In the genomic region with DNA sequence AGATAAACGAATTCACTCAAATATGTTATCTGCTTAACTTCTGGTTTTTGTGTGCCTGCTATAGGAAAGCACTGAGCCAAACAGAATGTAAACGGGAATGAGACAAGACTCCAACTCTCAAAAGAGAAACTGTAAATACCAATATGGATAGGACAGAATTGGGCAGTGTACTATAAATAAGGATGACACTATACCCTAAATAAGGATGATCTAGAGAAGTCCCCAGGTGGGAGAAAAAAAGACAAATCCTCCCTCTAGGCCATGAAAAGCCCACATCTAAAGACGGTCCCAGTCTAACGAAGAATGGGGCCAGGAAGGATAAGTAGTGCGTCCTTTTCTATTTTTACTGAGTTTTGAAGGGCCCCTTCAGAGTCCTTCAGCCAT, we compare ENCODE assay signal across 11 cellular contexts. TPM values are rescaled to one million over a fixed set of nuclear protein-coding genes. Genes with fewer than 3 reads are reported as not detected.
DNase-seq lines count a peak whose midpoint lies in the region; ATAC-seq, FAIRE-seq and TF ChIP-seq lines count a peak whose summit lies in the region.
"Had no signal": no experiment of that assay in that cellular context is flagged by ENCODE, and none has a peak within 500 bp of the region (broad histone marks: within the 10 kb centered on the region; RNA-seq: fewer than 3 reads in every experiment).

No MANE protein-coding gene starts in this region.

- no peak for TF ChIP-seq EP300 in K562 (IDR thresholded peaks at IDR 0.05; ENCODE audit: low read length)

- no peak for TF ChIP-seq POLR2A in K562 (conservative IDR thresholded peaks at IDR 0.05)

- peaks cover 36% of the 10 kb centered on the region for H3K79me2 ChIP-seq in K562 (ENCODE audit: control insufficient read depth, insufficient read depth, low read length)

- no peak for ATAC-seq in CD4-positive, alpha-beta T cell (ENCODE audit: poor library complexity)
- ATAC-seq in K562 (peak; percentile 1; the same call in 1 of the 3 replicates), HG03159 (IDR thresholded peaks at IDR 0.05; ENCODE audit: unreplicated experiment) (no peak), GM21381 (IDR thresholded peaks at IDR 0.05; ENCODE audit: unreplicated experiment) (no peak), esophagus mucosa (no peak)

- TF ChIP-seq RAD21 in K562 (CRISPR knock-in tag; conservative IDR thresholded peaks at IDR 0.05 in 1 of 2, IDR thresholded peaks at IDR 0.05 in 1 of 2): no peak

- H3K27me3 Mint-ChIP-seq in CD4-positive, alpha-beta T cell: no peaks in the 10 kb centered on the region
- H3K27me3 Mint-ChIP-seq in IgD-negative memory B cell: no peaks in the 10 kb centered on the region

- peak overlapping the region; percentile 99 for H3K4me3 Mint-ChIP-seq in CD4-positive, alpha-beta T cell
- H3K4me3 Mint-ChIP-seq in IgD-negative memory B cell: peak overlapping the region; percentile 96 to 99 (median 98)

- WGBS in K562 (ENCODE audit: insufficient coverage, low coverage, missing lambda C conversion rate): 12% methylated on average over 5 of the region's 5 CpGs

- H3K4me3 ChIP-seq in K562 (peak overlapping the region; percentile 82; the same call in 1 of the 2 replicates), neutrophil (ENCODE audit: low read depth in 1 of 2, low read length in 1 of 2) (no peak overlapping the region)

- intact Hi-C loops in CD4-positive, alpha-beta T cell (cut with DNase I, micrococcal nuclease): no loop called here
- intact Hi-C loops in K562 (cut with micrococcal nuclease): no loop called here

- H3K9me3 Mint-ChIP-seq in CD4-positive, alpha-beta T cell: no peaks in the 10 kb centered on the region
- H3K9me3 Mint-ChIP-seq in IgD-negative memory B cell: no peaks in the 10 kb centered on the region

- H3K36me3 ChIP-seq in K562 (ENCODE audit: control insufficient read depth, insufficient read depth, low read length) (peaks cover 32% of the 10 kb centered on the region; the same call in 2 of the 3 replicates), neutrophil (no peaks in the 10 kb centered on the region)

- in situ Hi-C loops in K562 (cut with MboI): no loop called here

- no peak for DNase-seq in CD4-positive, alpha-beta T cell
- DNase-seq in K562 (ENCODE audit: extremely low read depth in 1 of 4, low spot score in 3 of 4): no peak
- no peak for DNase-seq in NCI-H2081 (lab: John Stamatoyannopoulos, UW)
- DNase-seq: KBM-7, NCI-H526 had no signal

- peak overlapping the region; percentile 98 for H3K27ac Mint-ChIP-seq in CD4-positive, alpha-beta T cell
- H3K27ac Mint-ChIP-seq in IgD-negative memory B cell: peak overlapping the region in 2 of 3 donors; percentile 85 to 96

- CTCF ChIA-PET in CD4-positive, alpha-beta T cell (lab: Charles Lee): interaction anchor here (4.2 kb wide), 1 partner anchor 44 kb away, joined by 45 read pairs; no protein-coding TSS in a partner anchor
- CTCF ChIA-PET in K562 (lab: Yijun Ruan, JAX; ENCODE audit: low intra/inter-chr PET ratio): no interaction called here

- peak overlapping the region; percentile 97 for H3K4me2 ChIP-seq in K562 (ENCODE audit: insufficient read depth, low read length)

- peak overlapping the region; percentile 93 to 94; a peak in 3 of 4 replicates for H3K9ac ChIP-seq in K562 (ENCODE audit: insufficient read depth in 1 of 2, low read depth in 2 of 2, low read length in 2 of 2)

- TF ChIP-seq CTCF in CD4-positive, alpha-beta T cell (IDR thresholded peaks at IDR 0.05): no peak
- TF ChIP-seq CTCF in K562 (IDR thresholded peaks at IDR 0.05 in 2 of 3, conservative IDR thresholded peaks at IDR 0.05 in 1 of 3; ENCODE audit: insufficient read depth in 2 of 3, low read depth in 1 of 3, low read length in 3 of 3) (no peak), neutrophil (IDR thresholded peaks at IDR 0.05) (no peak)

- no peaks in the 10 kb centered on the region for H3K27me3 ChIP-seq in CD4-positive, alpha-beta T cell (ENCODE audit: control insufficient read depth, insufficient read depth, low read length)
- H3K27me3 ChIP-seq in K562 (ENCODE audit: control insufficient read depth in 2 of 2, insufficient read depth in 2 of 2, low read length in 2 of 2) (no peaks in the 10 kb centered on the region), neutrophil (no peaks in the 10 kb centered on the region)

- H3K27ac ChIP-seq in CD4-positive, alpha-beta T cell (ENCODE audit: low read depth, low read length): peak overlapping the region; percentile 94
- H3K27ac ChIP-seq in K562 (ENCODE audit: extremely low read depth, low read depth, low read length) (peak overlapping the region; percentile 98), neutrophil (peak overlapping the region; percentile 2)

- BruUV-seq in K562 (replicated peaks; lab: Mats Ljungman, UMichigan): no TSS peak

- peaks cover 25% of the 10 kb centered on the region for H3K4me1 Mint-ChIP-seq in CD4-positive, alpha-beta T cell (ENCODE audit: low read depth)
- H3K4me1 Mint-ChIP-seq in IgD-negative memory B cell: peaks cover 8 to 15% (median 11%) of the 10 kb centered on the region in 3 donors

- H2AFZ ChIP-seq in K562 (ENCODE audit: low read depth, low read length): peak overlapping the region; percentile 40; the same call in 1 of the 2 replicates

- no peaks in the 10 kb centered on the region for H3K9me1 ChIP-seq in K562 (ENCODE audit: control insufficient read depth, insufficient read depth, low read length)

- POLR2A ChIA-PET in CD4-positive, alpha-beta T cell (lab: Charles Lee): interaction anchor here (3.4 kb wide), 1 partner anchor 11 kb away, joined by 78 read pairs; a partner anchor contains a TSS
- POLR2A ChIA-PET in K562 (lab: Yijun Ruan, JAX): interaction anchor here (1.0 to 2.0 kb wide), 4 partner anchors 9 to 12 kb away, joined by 4 to 7 read pairs (median 4); a partner anchor contains a TSS

- H3K9me3 ChIP-seq in CD4-positive, alpha-beta T cell (ENCODE audit: control insufficient read depth, low read length): no peaks in the 10 kb centered on the region
- H3K9me3 ChIP-seq in K562 (replicated peaks; ENCODE audit: control insufficient read depth, insufficient read depth, low read depth, low read length): no peaks in the 10 kb centered on the region
- no peaks in the 10 kb centered on the region for H3K9me3 ChIP-seq in neutrophil

- no peaks in the 10 kb centered on the region for H4K20me1 ChIP-seq in K562 (replicated peaks; ENCODE audit: control insufficient read depth, insufficient read depth, low read length)

- no peak for FAIRE-seq in K562 (lab: Jason Lieb, UNC)
- FAIRE-seq: bronchial epithelial cell had no signal

- H3K4me1 ChIP-seq in K562 (replicated peaks in 1 of 2; ENCODE audit: control insufficient read depth in 2 of 2, insufficient read depth in 2 of 2, low read length in 2 of 2) (peaks cover 24 to 29% of the 10 kb centered on the region in 2 experiments), neutrophil (ENCODE audit: control insufficient read depth in 1 of 2, insufficient read depth in 1 of 2, low read depth in 1 of 2, low read length in 1 of 2) (peaks cover 14 to 20% of the 10 kb centered on the region in 2 experiments)

- H3K36me3 Mint-ChIP-seq in CD4-positive, alpha-beta T cell (ENCODE audit: low read depth): peaks cover 24% of the 10 kb centered on the region
- H3K36me3 Mint-ChIP-seq in IgD-negative memory B cell: peaks cover 5% of the 10 kb centered on the region

RNA-seq across cellular contexts. Expression of a gene that starts 1.5 kb away (rescaled TPM):
- total RNA-seq in CD4-positive, alpha-beta T cell: 10 to 100 TPM; 23.7 to 25.5 TPM
- polyA plus RNA-seq in IgD-negative memory B cell (5.5 TPM), K562 (2011; rRNA removed) (13.3 and 18.6 TPM in 2 replicates), K562 (2014; fragmentation: Illumina TruSeq; extraction: Trizol) (4.8 and 6.4 TPM in 2 replicates), K562 (2014; fragmentation: Nextera tagmentation; extraction: Ambion mirVana) (1 to 10 TPM; 2.2 to 3.0 TPM), K562 (2014; rRNA removed) (6.1 and 7.1 TPM in 2 replicates)
- 14.5 and 20.9 TPM in 2 replicates for total RNA-seq in K562 (2011; cell fraction: chromatin; rRNA removed; ENCODE audit: low replicate concordance)
- total RNA-seq in K562 (2011; cell fraction: nucleolus; rRNA removed): 7.0 and 7.1 TPM in 2 replicates
- total RNA-seq in K562 (2011; cell fraction: nucleoplasm; rRNA removed): 9.7 and 13.7 TPM in 2 replicates
- total RNA-seq in K562 (2014; rRNA removed) (4.8 and 6.9 TPM in 2 replicates), K562 (2014; rRNA removed; fragmentation: Illumina TruSeq; extraction: Trizol) (8.0 and 9.6 TPM in 2 replicates), K562 (2015; rRNA removed; fragmentation: Illumina TruSeq; extraction: Trizol) (6.1 and 7.1 TPM in 2 replicates), K562 (2021) (5.9 and 6.6 TPM in 2 replicates), esophagus mucosa (10.6 TPM)
- polyA plus RNA-seq in K562 (2011; cell fraction: cytosol; rRNA removed): 8.6 and 14.1 TPM in 2 replicates
- polyA plus RNA-seq in K562 (2011; cell fraction: nucleus; rRNA removed): 7.7 and 11.0 TPM in 2 replicates
- polyA plus RNA-seq in K562 (2012): 3.6 and 4.9 TPM in 2 replicates
- 18.4 and 21.3 TPM in 2 replicates for polyA minus RNA-seq in K562 (2011; rRNA and poly(A)+ RNA removed)
- polyA minus RNA-seq in K562 (2011; cell fraction: cytosol; rRNA and poly(A)+ RNA removed): 5.6 and 9.4 TPM in 2 replicates
- 3.0 and 3.9 TPM in 2 replicates for polyA minus RNA-seq in K562 (2011; cell fraction: nucleus; rRNA and poly(A)+ RNA removed)

RNA-seq across cellular contexts. Expression of a gene that starts 8.9 kb away (rescaled TPM):
- 1 to 10 TPM; 2.8 to 2.9 TPM for total RNA-seq in CD4-positive, alpha-beta T cell
- 1.5 TPM for polyA plus RNA-seq in IgD-negative memory B cell
- total RNA-seq in K562 (2011; cell fraction: chromatin; rRNA removed; ENCODE audit: low replicate concordance): 5.0 and 6.7 TPM in 2 replicates
- 4.3 and 5.0 TPM in 2 replicates for total RNA-seq in K562 (2011; cell fraction: nucleolus; rRNA removed)
- total RNA-seq in K562 (2011; cell fraction: nucleoplasm; rRNA removed): 8.1 and 12.4 TPM in 2 replicates
- total RNA-seq in K562 (2014; rRNA removed): 12.1 and 14.1 TPM in 2 replicates
- 18.9 and 21.8 TPM in 2 replicates for total RNA-seq in K562 (2014; rRNA removed; fragmentation: Illumina TruSeq; extraction: Trizol)
- 15.1 and 16.5 TPM in 2 replicates for total RNA-seq in K562 (2015; rRNA removed; fragmentation: Illumina TruSeq; extraction: Trizol)
- total RNA-seq in K562 (2021): 19.4 and 20.5 TPM in 2 replicates
- polyA plus RNA-seq in K562 (2011; rRNA removed): 39.1 and 49.6 TPM in 2 replicates
- 21.1 and 34.7 TPM in 2 replicates for polyA plus RNA-seq in K562 (2011; cell fraction: cytosol; rRNA removed)
- 11.4 and 19.4 TPM in 2 replicates for polyA plus RNA-seq in K562 (2011; cell fraction: nucleus; rRNA removed)
- polyA plus RNA-seq in K562 (2012): 13.2 and 18.5 TPM in 2 replicates
- polyA plus RNA-seq in K562 (2014; fragmentation: Illumina TruSeq; extraction: Trizol): 37.1 and 40.4 TPM in 2 replicates
- polyA plus RNA-seq in K562 (2014; fragmentation: Nextera tagmentation; extraction: Ambion mirVana): 10 to 100 TPM; 70.0 to 91.0 TPM
- 22.0 and 23.8 TPM in 2 replicates for polyA plus RNA-seq in K562 (2014; rRNA removed)
- polyA minus RNA-seq in K562 (2011; rRNA and poly(A)+ RNA removed): 18.7 TPM in 2 replicates
- 6.0 and 7.9 TPM in 2 replicates for polyA minus RNA-seq in K562 (2011; cell fraction: cytosol; rRNA and poly(A)+ RNA removed)
- 2.3 and 5.1 TPM in 2 replicates for polyA minus RNA-seq in K562 (2011; cell fraction: nucleus; rRNA and poly(A)+ RNA removed)
- 0.80 TPM for total RNA-seq in esophagus mucosa

RNA-seq across cellular contexts. Expression of a gene that starts 9.7 kb away (rescaled TPM):
- 100 to 1,000 TPM; 401 to 404 TPM for total RNA-seq in CD4-positive, alpha-beta T cell
- 86.2 TPM for polyA plus RNA-seq in IgD-negative memory B cell
- 163 and 207 TPM in 2 replicates for total RNA-seq in K562 (2011; cell fraction: chromatin; rRNA removed; ENCODE audit: low replicate concordance)
- total RNA-seq in K562 (2011; cell fraction: nucleolus; rRNA removed): 124 and 125 TPM in 2 replicates
- 200 and 254 TPM in 2 replicates for total RNA-seq in K562 (2011; cell fraction: nucleoplasm; rRNA removed)
- 89.9 and 103 TPM in 2 replicates for total RNA-seq in K562 (2014; rRNA removed)
- 130 and 143 TPM in 2 replicates for total RNA-seq in K562 (2014; rRNA removed; fragmentation: Illumina TruSeq; extraction: Trizol)
- total RNA-seq in K562 (2015; rRNA removed; fragmentation: Illumina TruSeq; extraction: Trizol): 108 and 113 TPM in 2 replicates
- total RNA-seq in K562 (2021): 124 and 133 TPM in 2 replicates
- 189 and 227 TPM in 2 replicates for polyA plus RNA-seq in K562 (2011; rRNA removed)
- polyA plus RNA-seq in K562 (2011; cell fraction: cytosol; rRNA removed): 79.0 and 159 TPM in 2 replicates
- 404 and 579 TPM in 2 replicates for polyA plus RNA-seq in K562 (2011; cell fraction: nucleus; rRNA removed)
- 87.3 and 116 TPM in 2 replicates for polyA plus RNA-seq in K562 (2012)
- polyA plus RNA-seq in K562 (2014; fragmentation: Illumina TruSeq; extraction: Trizol): 137 and 146 TPM in 2 replicates
- polyA plus RNA-seq in K562 (2014; fragmentation: Nextera tagmentation; extraction: Ambion mirVana): 100 to 1,000 TPM in 1 of 2 experiments, 10 to 100 TPM in 1; 78.1 to 114 TPM
- 86.8 and 104 TPM in 2 replicates for polyA plus RNA-seq in K562 (2014; rRNA removed)
- 173 and 193 TPM in 2 replicates for polyA minus RNA-seq in K562 (2011; rRNA and poly(A)+ RNA removed)
- polyA minus RNA-seq in K562 (2011; cell fraction: cytosol; rRNA and poly(A)+ RNA removed): 75.4 and 77.3 TPM in 2 replicates
- 57.4 and 102 TPM in 2 replicates for polyA minus RNA-seq in K562 (2011; cell fraction: nucleus; rRNA and poly(A)+ RNA removed)
- 118 TPM for total RNA-seq in esophagus mucosa

RNA-seq across cellular contexts. Expression of a gene that starts 21.5 kb away (rescaled TPM):
- 1 to 10 TPM in 1 of 2 experiments, under 1 TPM in 1; 0.58 to 1.2 TPM for total RNA-seq in CD4-positive, alpha-beta T cell
- polyA plus RNA-seq in IgD-negative memory B cell (4.5 TPM), K562 (2011; rRNA removed) (0.39 and 0.74 TPM in 2 replicates), K562 (2014; fragmentation: Illumina TruSeq; extraction: Trizol) (0.39 and 0.61 TPM in 2 replicates), K562 (2014; fragmentation: Nextera tagmentation; extraction: Ambion mirVana) (10 to 100 TPM in 1 of 2 experiments, 1 to 10 TPM in 1; 5.2 to 15.7 TPM), K562 (2014; rRNA removed) (0.58 and 0.61 TPM in 2 replicates)
- total RNA-seq in K562 (2011; cell fraction: chromatin; rRNA removed; ENCODE audit: low replicate concordance): 1.2 and 1.9 TPM in 2 replicates
- total RNA-seq in K562 (2011; cell fraction: nucleolus; rRNA removed): 1.3 and 1.4 TPM in 2 replicates
- total RNA-seq in K562 (2011; cell fraction: nucleoplasm; rRNA removed): 1.1 and 1.5 TPM in 2 replicates
- total RNA-seq in K562 (2014; rRNA removed) (1.2 TPM in 2 replicates), K562 (2014; rRNA removed; fragmentation: Illumina TruSeq; extraction: Trizol) (0.16 and 0.18 TPM in 2 replicates), K562 (2015; rRNA removed; fragmentation: Illumina TruSeq; extraction: Trizol) (0.49 and 1.5 TPM in 2 replicates), K562 (2021) (1.1 and 1.3 TPM in 2 replicates), esophagus mucosa (1.3 TPM)
- polyA plus RNA-seq in K562 (2011; cell fraction: cytosol; rRNA removed): 0.36 and 0.46 TPM in 2 replicates
- polyA plus RNA-seq in K562 (2011; cell fraction: nucleus; rRNA removed): 0.92 and 1.0 TPM in 2 replicates
- polyA plus RNA-seq in K562 (2012): 2.0 and 3.5 TPM in 2 replicates
- 0.21 and 0.33 TPM in 2 replicates for polyA minus RNA-seq in K562 (2011; rRNA and poly(A)+ RNA removed)
- 0.82 and 1.7 TPM in 2 replicates for polyA minus RNA-seq in K562 (2011; cell fraction: cytosol; rRNA and poly(A)+ RNA removed)
- 0.67 and 1.00 TPM in 2 replicates for polyA minus RNA-seq in K562 (2011; cell fraction: nucleus; rRNA and poly(A)+ RNA removed)

RNA-seq across cellular contexts. Expression of a gene that starts 32.7 kb away (rescaled TPM):
- under 1 TPM; 0.30 to 0.42 TPM for total RNA-seq in CD4-positive, alpha-beta T cell
- polyA plus RNA-seq in IgD-negative memory B cell (0.13 TPM), K562 (2011; rRNA removed) (1.3 and 2.5 TPM in 2 replicates), K562 (2014; fragmentation: Illumina TruSeq; extraction: Trizol) (0.53 and 0.98 TPM in 2 replicates), K562 (2014; fragmentation: Nextera tagmentation; extraction: Ambion mirVana) (under 1 TPM; 0.08 to 0.31 TPM), K562 (2014; rRNA removed) (0.73 and 1.4 TPM in 2 replicates)
- 9.9 and 10.6 TPM in 2 replicates for total RNA-seq in K562 (2011; cell fraction: chromatin; rRNA removed; ENCODE audit: low replicate concordance)
- 5.3 TPM in 2 replicates for total RNA-seq in K562 (2011; cell fraction: nucleolus; rRNA removed)
- 6.0 and 10.8 TPM in 2 replicates for total RNA-seq in K562 (2011; cell fraction: nucleoplasm; rRNA removed)
- total RNA-seq in K562 (2014; rRNA removed) (0.49 and 0.68 TPM in 2 replicates), K562 (2014; rRNA removed; fragmentation: Illumina TruSeq; extraction: Trizol) (0.55 and 0.67 TPM in 2 replicates), K562 (2015; rRNA removed; fragmentation: Illumina TruSeq; extraction: Trizol) (0.54 and 0.90 TPM in 2 replicates), K562 (2021) (0.47 and 0.84 TPM in 2 replicates), esophagus mucosa (55.8 TPM)
- polyA plus RNA-seq in K562 (2011; cell fraction: cytosol; rRNA removed): 0.37 and 2.3 TPM in 2 replicates
- 5.6 and 8.6 TPM in 2 replicates for polyA plus RNA-seq in K562 (2011; cell fraction: nucleus; rRNA removed)
- polyA plus RNA-seq in K562 (2012): 0.44 and 1.3 TPM in 2 replicates
- polyA minus RNA-seq in K562 (2011; rRNA and poly(A)+ RNA removed): 1.2 and 1.5 TPM in 2 replicates
- polyA minus RNA-seq in K562 (2011; cell fraction: cytosol; rRNA and poly(A)+ RNA removed): not detected in 2 replicates
- polyA minus RNA-seq in K562 (2011; cell fraction: nucleus; rRNA and poly(A)+ RNA removed): 0.54 and 1.6 TPM in 2 replicates

Comparison
In these comparisons a context has a peak if more than half of its experiments do, and no peak if none do; other contexts are left out.
1. H3K27ac ChIP-seq: peak in every context shown above with its lines; median percentile 98 in K562; 94 in CD4-positive, alpha-beta T cell; 2 in neutrophil.